Comparison of ENCODE assay signal across 3 cellular contexts in the genomic region with DNA sequence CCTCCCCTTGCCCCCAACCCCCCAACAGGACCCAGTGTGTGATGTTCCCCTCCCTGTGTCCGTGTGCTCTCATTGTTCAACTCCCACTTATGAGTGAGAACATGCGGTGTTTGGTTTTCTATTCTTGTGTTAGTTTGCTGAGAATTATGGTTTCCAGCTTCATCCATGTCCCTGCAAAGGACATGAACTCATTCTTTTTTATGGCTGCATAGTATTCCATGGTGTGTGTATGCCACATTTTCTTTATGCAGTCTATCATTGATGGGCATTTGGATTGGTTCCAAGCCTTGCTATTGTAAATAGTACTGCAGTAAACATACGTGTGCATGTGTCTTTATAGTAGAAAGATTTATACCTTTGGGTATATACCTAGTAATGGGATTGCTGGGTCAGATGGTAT. TPM values are rescaled to one million over a fixed set of nuclear protein-coding genes. Genes with fewer than 3 reads are reported as not detected.
"Had no signal": no experiment of that assay in that cellular context is flagged by ENCODE, and none has a peak within 500 bp of the region (broad histone marks: within the 10 kb centered on the region; RNA-seq: fewer than 3 reads in every experiment).

No MANE protein-coding gene starts in this region.

RNA-seq across cellular contexts. Expression of a gene that starts 44.3 kb away (rescaled TPM):
- total RNA-seq: activated CD4-positive, alpha-beta T cell treated with anti-CD3 and anti-CD28 coated beads, Interleukin-2, amount 10 ng/mL, durations not matched to agents 24 days and 14 days; T-helper 1 cell treated with Interleukin-12 subunit alpha and Interleukin-12 subunit beta and Interleukin-4 antibody, amounts not matched to agents 30 ng/mL and 1 ng/mL, for 36 hours; T-helper 2 cell treated with Interferon-gamma antibody and Interleukin-4, amounts not matched to agents 100 ng/mL and 5 ng/mL, for 36 hours had no signal
